Comparison of ENCODE assay signal across 20 cellular contexts in the genomic region with DNA sequence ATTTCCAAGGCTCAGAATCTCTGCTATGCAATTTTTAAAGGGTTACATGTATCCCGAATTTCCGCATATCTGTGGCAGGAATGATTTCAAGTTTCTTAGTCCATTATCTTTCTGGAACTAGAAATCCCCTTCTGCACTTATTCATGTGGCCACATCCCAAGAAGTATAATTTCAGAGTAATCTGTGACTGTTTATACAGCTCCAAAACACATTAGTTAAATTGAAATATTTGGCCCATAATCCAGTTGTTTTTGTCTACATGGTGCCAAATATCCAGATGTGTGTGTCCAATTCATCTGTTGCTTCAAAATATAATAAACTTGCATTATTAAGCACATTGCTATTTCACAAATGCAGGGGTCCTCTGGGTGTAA.
A peak's percentile ranks its signal among the peaks of the same experiment; 100 is the strongest.
DNase-seq lines count a peak whose midpoint lies in the region; ATAC-seq and TF ChIP-seq lines count a peak whose summit lies in the region.
"Had no signal": no experiment of that assay in that cellular context is flagged by ENCODE, and none has a peak within 500 bp of the region (broad histone marks: within the 10 kb centered on the region; RNA-seq: fewer than 3 reads in every experiment).

No MANE protein-coding gene starts in this region.

- DNase-seq in coronary artery (ENCODE audit: low spot score) (no peak), left cardiac atrium (no peak), vagina (ENCODE audit: extremely low spot score in 2 of 2) (no peak), foreskin melanocyte (no peak), head of caudate nucleus (no peak)
- DNase-seq: activated CD4-positive, alpha-beta T cell treated with anti-CD3 and anti-CD28 coated beads for 4 hours; CD8-positive, alpha-beta T cell; DMS53; H7; left colon; mucosa of descending colon; NCI-H146; NCI-H82; stimulated activated CD4-positive, alpha-beta T cell treated with anti-CD3 and anti-CD28 coated beads, Interleukin-15, amount 100 ng/mL, for 24 hours; T-cell; thyroid gland had no signal

- intact Hi-C loops in left cardiac atrium (cut with DNase I) (no loop called here), vagina (cut with DNase I) (no loop called here), head of caudate nucleus (cut with DNase I) (no loop called here)

- H3K4me3 ChIP-seq in coronary artery (no peak overlapping the region), rectal smooth muscle tissue (ENCODE audit: low read length) (no peak overlapping the region), vagina (no peak overlapping the region)
- H3K4me3 ChIP-seq: K562, mucosa of descending colon, thyroid gland had no signal

- peak overlapping the region; percentile 38 to 57 for H3K27ac ChIP-seq in coronary artery
- peak overlapping the region; percentile 27 for H3K27ac ChIP-seq in rectal smooth muscle tissue (ENCODE audit: low read depth, low read length)
- H3K27ac ChIP-seq in vagina, result peak overlapping the region; percentile 70
- H3K27ac ChIP-seq: thyroid gland had no signal

- TF ChIP-seq POLR2A in vagina (IDR thresholded peaks at IDR 0.05), result no peak

- TF ChIP-seq CTCF in coronary artery (IDR thresholded peaks at IDR 0.05) (no peak), vagina (IDR thresholded peaks at IDR 0.05) (no peak)

- peak; percentile 68 to 79 for ATAC-seq in left cardiac atrium
- ATAC-seq in HG03460 (IDR thresholded peaks at IDR 0.05; ENCODE audit: unreplicated experiment), result no peak
- ATAC-seq: activated naive CD4-positive, alpha-beta T cell treated with anti-CD3 and anti-CD28 coated beads, Interleukin-2, amount 50 U/mL, for 72 hours; CD8-positive, alpha-beta T cell; K562; left colon; mucosa of descending colon; T-cell had no signal

- H3K36me3 ChIP-seq in rectal smooth muscle tissue (ENCODE audit: control insufficient read depth, insufficient read depth, low read length) (no peaks in the 10 kb centered on the region), vagina (no peaks in the 10 kb centered on the region)
- H3K36me3 ChIP-seq: thyroid gland had no signal

- no peaks in the 10 kb centered on the region for H3K9me3 ChIP-seq in vagina
- H3K9me3 ChIP-seq: mucosa of descending colon, thyroid gland had no signal

- H3K4me1 ChIP-seq in rectal smooth muscle tissue (ENCODE audit: control insufficient read depth, insufficient read depth, low read length) (peaks cover 32% of the 10 kb centered on the region), vagina (peaks cover 11% of the 10 kb centered on the region)
- H3K4me1 ChIP-seq: thyroid gland had no signal

- no peak overlapping the region for H3K9ac ChIP-seq in rectal smooth muscle tissue (ENCODE audit: low read length)

- no peaks in the 10 kb centered on the region for H3K27me3 ChIP-seq in rectal smooth muscle tissue (ENCODE audit: control insufficient read depth, insufficient read depth, low read length)
- H3K27me3 ChIP-seq in vagina, result no peaks in the 10 kb centered on the region
- H3K27me3 ChIP-seq: thyroid gland had no signal
